11 cellular contexts compared by ENCODE assay signal in genomic region chr2:47299555-47299954, GRCh38.
A peak's percentile ranks its signal among the peaks of the same experiment; 100 is the strongest.
DNase-seq lines count a peak whose midpoint lies in the region; ATAC-seq and TF ChIP-seq lines count a peak whose summit lies in the region.
"Had no signal": no experiment of that assay in that cellular context is flagged by ENCODE, and none has a peak within 500 bp of the region (broad histone marks: within the 10 kb centered on the region; RNA-seq: fewer than 3 reads in every experiment).

No MANE protein-coding gene starts in this region.

- peak overlapping the region; percentile 29 for H3K27ac Mint-ChIP-seq in T-helper 17 cell
- H3K27ac Mint-ChIP-seq: stimulated activated naive CD8-positive, alpha-beta T cell treated with anti-CD3 and anti-CD28 coated beads, Interleukin-15, Interleukin-2, amounts not matched to agents 100 ng/mL and 50 ng/mL, for 24 hours had no signal

- H3K36me3 Mint-ChIP-seq in T-helper 17 cell (ENCODE audit: low read depth) = no peaks in the 10 kb centered on the region

- H3K27me3 ChIP-seq in upper lobe of right lung = no peaks in the 10 kb centered on the region
- H3K27me3 ChIP-seq: colonic mucosa had no signal

- H3K36me3 ChIP-seq in upper lobe of right lung = no peaks in the 10 kb centered on the region
- H3K36me3 ChIP-seq: colonic mucosa had no signal

- intact Hi-C loops in upper lobe of right lung (cut with DNase I) = no loop called here

- no peak overlapping the region for H3K4me3 ChIP-seq in upper lobe of right lung
- H3K4me3 ChIP-seq: colonic mucosa had no signal

- TF ChIP-seq CTCF in upper lobe of right lung (IDR thresholded peaks at IDR 0.05) = no peak

- H3K9me3 ChIP-seq in T-helper 17 cell (ENCODE audit: control insufficient read depth, low read length, poor library complexity, severe bottlenecking) (no peaks in the 10 kb centered on the region), upper lobe of right lung (no peaks in the 10 kb centered on the region)
- H3K9me3 ChIP-seq: colonic mucosa had no signal

- peaks cover 25% of the 10 kb centered on the region for H3K27me3 Mint-ChIP-seq in T-helper 17 cell

- H3K4me1 ChIP-seq in upper lobe of right lung = peaks cover 8% of the 10 kb centered on the region
- H3K4me1 ChIP-seq: colonic mucosa had no signal

- ATAC-seq in T-helper 17 cell (no peak), upper lobe of right lung (peak; percentile 56), HG02938 (IDR thresholded peaks at IDR 0.05; ENCODE audit: unreplicated experiment) (no peak)

- DNase-seq in NCI-H82 (lab: John Stamatoyannopoulos, UW) = peak; percentile 26
- DNase-seq in NCI-H82 treated with DMSO at 0.1 percent for 48 hours (lab: John Stamatoyannopoulos, UW; ENCODE audit: unreplicated experiment) = no peak
- no peak for DNase-seq in T-helper 17 cell
- DNase-seq in fibroblast of the conjunctiva (ENCODE audit: low read depth) = peak; percentile 34
- no peak for DNase-seq in upper lobe of right lung
- DNase-seq in midbrain (lab: John Stamatoyannopoulos, UW) = no peak
- DNase-seq in ecto neural progenitor cell (ENCODE audit: low spot score) = no peak
- DNase-seq: colonic mucosa, NCI-H1436 treated with DMSO at 0.1 percent for 48 hours had no signal

- no peak overlapping the region for H3K4me3 Mint-ChIP-seq in T-helper 17 cell
- H3K4me3 Mint-ChIP-seq: stimulated activated naive CD8-positive, alpha-beta T cell treated with anti-CD3 and anti-CD28 coated beads, Interleukin-15, Interleukin-2, amounts not matched to agents 100 ng/mL and 50 ng/mL, for 24 hours had no signal

- peaks cover 10% of the 10 kb centered on the region for H3K4me1 Mint-ChIP-seq in T-helper 17 cell

- H3K27ac ChIP-seq in upper lobe of right lung = no peak overlapping the region
- H3K27ac ChIP-seq: colonic mucosa had no signal

Comparison
In these comparisons a context has a peak if more than half of its experiments do, and no peak if none do; other contexts are left out.
1. DNase-seq: peak in NCI-H82 (single experiment) and fibroblast of the conjunctiva (single experiment); none in NCI-H82 treated with DMSO at 0.1 percent for 48 hours (single experiment), T-helper 17 cell (0 of 3), upper lobe of right lung (single experiment), midbrain (single experiment) and ecto neural progenitor cell (single experiment).